ENCODE assay signal across 15 cellular contexts in the genomic region with DNA sequence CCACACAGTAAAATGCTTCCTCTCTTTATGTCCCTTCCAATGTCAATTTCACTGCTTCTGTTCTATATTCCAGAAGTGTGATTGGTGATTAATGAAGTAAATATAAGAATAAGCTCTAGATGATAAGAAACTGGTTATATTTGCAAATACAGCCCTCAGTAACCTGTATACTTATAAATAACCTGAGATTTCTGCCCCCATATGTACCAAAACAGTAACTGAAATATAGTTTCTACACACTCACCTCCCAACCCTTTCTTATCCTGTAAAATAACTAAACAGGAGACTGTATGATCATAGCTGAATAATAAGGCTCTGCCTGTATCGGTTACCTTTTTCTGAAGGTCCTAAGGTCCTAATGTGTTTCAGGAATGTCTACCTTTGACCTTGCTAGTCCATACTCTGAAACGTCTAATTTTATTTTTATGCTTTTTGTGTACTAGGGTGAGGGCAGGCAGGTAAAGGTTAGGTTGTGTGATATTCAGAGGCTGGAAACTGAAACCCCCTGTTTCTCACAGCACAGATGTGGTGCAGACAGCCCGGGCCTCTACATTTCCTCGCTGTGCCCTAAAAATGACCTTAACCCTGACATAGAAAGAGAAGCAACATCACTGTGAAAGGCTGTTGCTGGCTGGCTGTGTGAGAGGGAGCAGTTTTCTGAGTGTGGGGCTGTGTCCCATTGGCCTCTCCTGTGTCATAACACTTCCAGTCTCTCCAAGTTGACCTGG.
DNase-seq lines count a peak whose midpoint lies in the region; ATAC-seq and TF ChIP-seq lines count a peak whose summit lies in the region.
"Had no signal": no experiment of that assay in that cellular context is flagged by ENCODE, and none has a peak within 500 bp of the region (broad histone marks: within the 10 kb centered on the region; RNA-seq: fewer than 3 reads in every experiment).

No MANE protein-coding gene starts in this region.

- TF ChIP-seq CTCF in PC-9 (conservative IDR thresholded peaks at IDR 0.05), result no peak

- no peak overlapping the region for H3K4me2 ChIP-seq in PC-9

- peak overlapping the region; percentile 89; the same call in 1 of the 2 replicates for H3K27ac ChIP-seq in PC-9

- no peak overlapping the region for H2AFZ ChIP-seq in PC-9

- no peak overlapping the region for H3K4me3 ChIP-seq in PC-9

- peaks cover 3% of the 10 kb centered on the region for H3K9me3 ChIP-seq in PC-9 (ENCODE audit: insufficient read depth, low read depth)
- H3K9me3 ChIP-seq: BE2C had no signal

- ATAC-seq in GM18517 (IDR thresholded peaks at IDR 0.05; ENCODE audit: unreplicated experiment) (peak; percentile 98), GM21390 (IDR thresholded peaks at IDR 0.05; ENCODE audit: unreplicated experiment) (peak; percentile 93), HG02981 (IDR thresholded peaks at IDR 0.05; ENCODE audit: unreplicated experiment) (peak; percentile 70)
- ATAC-seq: effector memory CD8-positive, alpha-beta T cell had no signal

- H3F3A ChIP-seq in PC-9 (ENCODE audit: insufficient read depth, low read depth), result peaks cover 30% of the 10 kb centered on the region

- DNase-seq in PC-9, result no peak
- no peak for DNase-seq in OCI-M2 (lab: John Stamatoyannopoulos, UW; ENCODE audit: unreplicated experiment)
- DNase-seq in CD1c-positive myeloid dendritic cell (ENCODE audit: extremely low spot score), result no peak
- DNase-seq in HUDEP-2 (lab: John Stamatoyannopoulos, UW; ENCODE audit: unreplicated experiment in 76 of 76), result no peak
- no peak for DNase-seq in germinal center (ENCODE audit: low spot score)
- DNase-seq: BE2C; effector memory CD8-positive, alpha-beta T cell; GDM1; hypothalamus; NCI-H510A; retina; Right ventricle myocardium superior had no signal

- H3K9me2 ChIP-seq in PC-9 (ENCODE audit: insufficient read depth), result no peaks in the 10 kb centered on the region; the same call in 1 of the 2 replicates

- no TSS peak for BruUV-seq in PC-9 (replicated peaks; lab: Mats Ljungman, UMichigan)

- H3K27me3 ChIP-seq in PC-9 (ENCODE audit: insufficient read depth, low read depth), result no peaks in the 10 kb centered on the region
- H3K27me3 ChIP-seq: BE2C had no signal

- H3K36me3 ChIP-seq in PC-9 (ENCODE audit: low read depth), result no peaks in the 10 kb centered on the region
- H3K36me3 ChIP-seq: BE2C had no signal

- intact Hi-C loops in PC-9 (cut with micrococcal nuclease; ENCODE audit: unreplicated experiment), result no loop called here

- no peaks in the 10 kb centered on the region for H3K79me2 ChIP-seq in PC-9 (ENCODE audit: low read depth)

- CTCF ChIA-PET in PC-9 (lab: Charles Lee), result no interaction called here

- POLR2A ChIA-PET in PC-9 (lab: Charles Lee; ENCODE audit: unreplicated experiment), result no interaction called here

- H3K4me1 ChIP-seq in PC-9 (replicated peaks; ENCODE audit: insufficient read depth), result peaks cover 47% of the 10 kb centered on the region
- H3K4me1 ChIP-seq: BE2C had no signal

- no peaks in the 10 kb centered on the region for H4K20me1 ChIP-seq in PC-9 (ENCODE audit: insufficient read depth)
